ENCODE assay signal across 8 cellular contexts in the genomic region with DNA sequence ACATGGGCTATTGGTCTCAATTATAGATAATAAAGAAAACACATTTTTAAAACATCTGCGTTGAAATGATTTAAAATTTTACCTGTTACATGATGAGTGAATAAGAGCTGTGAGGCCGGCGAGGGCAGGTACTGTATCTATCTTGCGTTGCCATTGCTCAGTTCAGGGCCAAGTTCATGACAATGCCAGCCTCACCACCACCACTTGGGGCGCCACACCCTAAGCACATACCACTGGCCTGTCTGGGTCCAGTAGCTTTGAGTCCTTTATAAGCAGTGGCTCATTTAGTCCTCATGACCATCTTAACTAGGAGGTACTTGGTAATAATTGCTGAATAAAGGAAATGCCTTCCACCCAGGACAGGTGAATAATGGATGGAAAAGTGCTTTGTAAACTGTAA. TPM values are rescaled to one million over a fixed set of nuclear protein-coding genes. Genes with fewer than 3 reads are reported as not detected.
DNase-seq lines count a peak whose midpoint lies in the region; ATAC-seq and TF ChIP-seq lines count a peak whose summit lies in the region.

No MANE protein-coding gene starts in this region.

- no peaks in the 10 kb centered on the region for H3K9me3 ChIP-seq in BE2C
- H3K9me3 ChIP-seq in Peyer's patch = no peaks in the 10 kb centered on the region

- no peak for TF ChIP-seq POLR2A in Peyer's patch (IDR thresholded peaks at IDR 0.05)

- H3K4me3 ChIP-seq in BE2C (ENCODE audit: low read depth, low read length) = no peak overlapping the region
- no peak overlapping the region for H3K4me3 ChIP-seq in Peyer's patch

- H3K36me3 ChIP-seq in BE2C = no peaks in the 10 kb centered on the region
- no peaks in the 10 kb centered on the region for H3K36me3 ChIP-seq in Peyer's patch

- peaks cover 32% of the 10 kb centered on the region for H3K4me1 Mint-ChIP-seq in chondrocyte (ENCODE audit: low read depth)
- peaks cover 30% of the 10 kb centered on the region for H3K4me1 Mint-ChIP-seq in neural crest cell

- no peaks in the 10 kb centered on the region for H3K27me3 Mint-ChIP-seq in chondrocyte (ENCODE audit: low read depth)
- H3K27me3 Mint-ChIP-seq in neural crest cell (ENCODE audit: low read depth) = peaks cover 29% of the 10 kb centered on the region

- H3K9me3 Mint-ChIP-seq in chondrocyte (ENCODE audit: low read depth) = no peaks in the 10 kb centered on the region
- H3K9me3 Mint-ChIP-seq in neural crest cell = no peaks in the 10 kb centered on the region

- H3K27ac ChIP-seq in Peyer's patch = no peak overlapping the region

- peak; percentile 47 for ATAC-seq in GM19035 (IDR thresholded peaks at IDR 0.05; ENCODE audit: unreplicated experiment)

- H3K36me3 Mint-ChIP-seq in chondrocyte (ENCODE audit: low read depth) = no peaks in the 10 kb centered on the region
- H3K36me3 Mint-ChIP-seq in neural crest cell (ENCODE audit: low read depth) = no peaks in the 10 kb centered on the region

- H3K27me3 ChIP-seq in BE2C (no peaks in the 10 kb centered on the region), Peyer's patch (no peaks in the 10 kb centered on the region)

- H3K4me3 Mint-ChIP-seq in chondrocyte (ENCODE audit: unreplicated experiment) = no peak overlapping the region
- H3K4me3 Mint-ChIP-seq in neural crest cell = no peak overlapping the region

- H3K27ac Mint-ChIP-seq in chondrocyte (ENCODE audit: unreplicated experiment) = no peak overlapping the region
- H3K27ac Mint-ChIP-seq in neural crest cell (ENCODE audit: unreplicated experiment) = no peak overlapping the region

- H3K4me1 ChIP-seq in BE2C = peaks cover 8% of the 10 kb centered on the region
- peaks cover 0 to 4% (median 0%) of the 10 kb centered on the region in 4 donors for H3K4me1 ChIP-seq in Peyer's patch

- TF ChIP-seq CTCF in BE2C (IDR thresholded peaks at IDR 0.05; ENCODE audit: low read depth, low read length) = peak; percentile 88
- peak in 4 of 6 experiments; percentile 58 to 87 (median 76) for TF ChIP-seq CTCF in Peyer's patch (IDR thresholded peaks at IDR 0.05)
- TF ChIP-seq CTCF in chondrocyte (IDR thresholded peaks at IDR 0.05) = peak; percentile 76
- peak; percentile 61 for TF ChIP-seq CTCF in neural crest cell (conservative IDR thresholded peaks at IDR 0.05)

- peak; percentile 63 for DNase-seq in BE2C
- DNase-seq in Peyer's patch = peak; percentile 38 to 82 (median 80)
- DNase-seq in chondrocyte (ENCODE audit: low spot score) = peak; percentile 51
- DNase-seq in neural crest cell (ENCODE audit: low read depth, low spot score) = peak; percentile 35
- no peak for DNase-seq in C1 segment of cervical spinal cord (lab: John Stamatoyannopoulos, UW)
- DNase-seq in DMS79 treated with DMSO at 0.1 percent for 48 hours (lab: John Stamatoyannopoulos, UW) = no peak
- no peak for DNase-seq in NCI-H1694 treated with DMSO at 0.1 percent for 48 hours (lab: John Stamatoyannopoulos, UW)

RNA-seq across cellular contexts. Expression of a gene that starts 14.5 kb away (rescaled TPM):
- not detected for polyA plus RNA-seq in BE2C (2012; ENCODE audit: insufficient read depth, insufficient read length, low read depth)
- total RNA-seq in Peyer's patch (10 to 100 TPM in 2 of 4 donors, 1 to 10 TPM in 2; 5.6 to 11.7 (median 9.8) TPM), chondrocyte (not detected in 3 replicates), neural crest cell (not detected in 2 replicates)

RNA-seq across cellular contexts. Expression of a gene that starts 16.6 kb away (rescaled TPM):
- 0.09 TPM for polyA plus RNA-seq in BE2C (2012; ENCODE audit: insufficient read depth, insufficient read length, low read depth)
- 10 to 100 TPM; 28.9 to 70.2 (median 46.8) TPM for total RNA-seq in Peyer's patch
- total RNA-seq in chondrocyte = 2.1 to 4.6 TPM (median 4.6 TPM) in 3 replicates
- total RNA-seq in neural crest cell = 0.02 TPM in 1 of 2 replicates, not detected in the other

Comparison
In these comparisons a context has a peak if more than half of its experiments do, and no peak if none do; other contexts are left out.
1. DNase-seq: peak in BE2C (single experiment), Peyer's patch (3 of 3), chondrocyte (single experiment) and neural crest cell (single experiment); none in C1 segment of cervical spinal cord (0 of 14), DMS79 treated with DMSO at 0.1 percent for 48 hours (single experiment) and NCI-H1694 treated with DMSO at 0.1 percent for 48 hours (single experiment).
2. Peak in every context shown above with its lines, with median percentiles within 50 percentile points of each other: CTCF ChIP-seq.